In genomic region chr5:103224894-103225246, GRCh38 we compare ENCODE assay signal across 18 cellular contexts. TPM values are rescaled to one million over a fixed set of nuclear protein-coding genes. Genes with fewer than 3 reads are reported as not detected.
DNase-seq lines count a peak whose midpoint lies in the region; ATAC-seq and TF ChIP-seq lines count a peak whose summit lies in the region.
"Had no signal": no experiment of that assay in that cellular context is flagged by ENCODE, and none has a peak within 500 bp of the region (broad histone marks: within the 10 kb centered on the region; RNA-seq: fewer than 3 reads in every experiment).

No MANE protein-coding gene starts in this region.

- H3K4me2 ChIP-seq in H9 (ENCODE audit: insufficient read depth, insufficient read length, low read length): peak overlapping the region; percentile 14

- no peak overlapping the region for H2AK5ac ChIP-seq in H9 (ENCODE audit: insufficient read length, low read length)

- ATAC-seq in Panc1: 0 out of 2 replicates have a peak, but pooled peaks have one; percentile 11
- ATAC-seq in left lung: peak; percentile 20
- no peak for ATAC-seq in psoas muscle

- no peak overlapping the region for H2AFZ ChIP-seq in H9 (ENCODE audit: low read length)

- CTCF ChIA-PET in Panc1 (lab: Charles Lee): interaction anchor here (0.5 to 1.1 kb wide), 6 partner anchors 11 to 543 kb away, joined by 3 to 6 read pairs (median 3); no protein-coding TSS in a partner anchor

- H3K14ac ChIP-seq in H9 (ENCODE audit: insufficient read depth, low read length): no peak overlapping the region

- no peak overlapping the region for H2BK12ac ChIP-seq in H9 (ENCODE audit: insufficient read length, low read depth, low read length)

- H3K79me1 ChIP-seq in H9 (ENCODE audit: insufficient read depth, low read depth, low read length, poor library complexity, severe bottlenecking): no peaks in the 10 kb centered on the region

- POLR2A ChIA-PET in Panc1 (lab: Charles Lee): no interaction called here

- no peak overlapping the region for H2BK15ac ChIP-seq in H9 (ENCODE audit: low read depth, low read length)

- H3K9me3 ChIP-seq in H9 (ENCODE audit: control insufficient read depth, low read depth, low read length) (no peaks in the 10 kb centered on the region), Panc1 (ENCODE audit: control insufficient read depth, insufficient read depth, low read depth, low read length) (no peaks in the 10 kb centered on the region), left lung (no peaks in the 10 kb centered on the region), psoas muscle (no peaks in the 10 kb centered on the region)
- H3K9me3 ChIP-seq: esophagus muscularis mucosa had no signal

- H3K23ac ChIP-seq in H9 (ENCODE audit: insufficient read length, low read depth, low read length): no peak overlapping the region

- H3K18ac ChIP-seq in H9 (ENCODE audit: insufficient read length, low read depth, low read length): no peak overlapping the region

- H3K27me3 ChIP-seq in H9 (ENCODE audit: insufficient read depth, low read length) (no peaks in the 10 kb centered on the region), Panc1 (ENCODE audit: control insufficient read depth, insufficient read depth, low read length) (no peaks in the 10 kb centered on the region), left lung (no peaks in the 10 kb centered on the region), psoas muscle (ENCODE audit: insufficient read depth in 3 of 3, low read length in 2 of 3) (no peaks in the 10 kb centered on the region)
- H3K27me3 ChIP-seq: esophagus muscularis mucosa had no signal

- H3K27ac Mint-ChIP-seq in CD14-positive monocyte (no peak overlapping the region), H9 (no peak overlapping the region)
- H3K27ac Mint-ChIP-seq: activated naive CD4-positive, alpha-beta T cell treated with anti-CD3 and anti-CD28 coated beads, Interleukin-2, amount 10 ng/mL, durations not matched to agents 7 days and 5 days; CD8-positive, alpha-beta memory T cell; mesothelial cell of epicardium; nephron had no signal

- intact Hi-C loops in CD14-positive monocyte (cut with micrococcal nuclease): no loop called here
- intact Hi-C loops in Panc1 (cut with micrococcal nuclease; ENCODE audit: unreplicated experiment): loop anchor here (5.0 kb wide), 1 partner anchor 643 kb away; no protein-coding TSS in a partner anchor
- intact Hi-C loops in left lung (cut with DNase I): no loop called here
- intact Hi-C loops in psoas muscle (cut with DNase I): no loop called here

- H3K4me1 Mint-ChIP-seq in CD14-positive monocyte (peaks cover 11% of the 10 kb centered on the region), H9 (peaks cover 4 to 8% of the 10 kb centered on the region in 2 experiments; a peak in 2 of 4 replicates)
- H3K4me1 Mint-ChIP-seq: mesothelial cell of epicardium, nephron had no signal

- in situ Hi-C loops in Panc1 (cut with HindIII; ENCODE audit: low pct_unique_long_range_greater_than_20kb, low sequenced_read_pairs): no loop called here

- no peak overlapping the region for H3K9ac ChIP-seq in H9 (ENCODE audit: extremely low read depth, insufficient read length, low read length)

- H3K4me1 ChIP-seq in H9 (ENCODE audit: insufficient read depth, low read length) (no peaks in the 10 kb centered on the region), Panc1 (ENCODE audit: control insufficient read depth, insufficient read depth, low read length) (no peaks in the 10 kb centered on the region), left lung (no peaks in the 10 kb centered on the region), psoas muscle (no peaks in the 10 kb centered on the region)

- WGBS in H9 (ENCODE audit: extremely low coverage, insufficient read length, low lambda C conversion rate): no CpG with 5 or more reads among the region's 5 CpGs
- 87 to 88% (median 88%) methylated on average over 5 of the region's 5 CpGs for WGBS in psoas muscle, 3 donors

- no peak overlapping the region for H4K5ac ChIP-seq in H9 (ENCODE audit: insufficient read length, low read depth, low read length)

- H3K36me3 ChIP-seq in Panc1 (ENCODE audit: control insufficient read depth, insufficient read depth, low read length) (no peaks in the 10 kb centered on the region), left lung (no peaks in the 10 kb centered on the region), psoas muscle (ENCODE audit: insufficient read depth in 1 of 2, low read depth in 1 of 2) (no peaks in the 10 kb centered on the region)
- H3K36me3 ChIP-seq: esophagus muscularis mucosa had no signal

- no peak overlapping the region for H4K91ac ChIP-seq in H9 (ENCODE audit: insufficient read length, low read depth, low read length)

- H2BK20ac ChIP-seq in H9 (ENCODE audit: low read depth, low read length, poor library complexity, severe bottlenecking): no peak overlapping the region

- H3T11ph ChIP-seq in H9 (ENCODE audit: low read length): no peak overlapping the region

- H3K27ac ChIP-seq in H9 (ENCODE audit: insufficient read length, low read depth, low read length) (no peak overlapping the region), Panc1 (ENCODE audit: low read length) (no peak overlapping the region), left lung (no peak overlapping the region), psoas muscle (no peak overlapping the region)
- H3K27ac ChIP-seq: esophagus muscularis mucosa, skin epidermis had no signal

- no TSS peak for BruUV-seq in Panc1 (replicated peaks; lab: Mats Ljungman, UMichigan)

- H3K9me3 Mint-ChIP-seq in CD14-positive monocyte (peaks cover 0 to 3% (median 0%) of the 10 kb centered on the region in 7 donors), H9 (peaks cover under 1% of the 10 kb centered on the region in 2 experiments; a peak in 1 of 5 replicates)
- H3K9me3 Mint-ChIP-seq: activated T-cell treated with anti-CD3 and anti-CD28 coated beads, Interleukin-2, amount 50 U/mL, for 4 hours; CD8-positive, alpha-beta memory T cell had no signal

- H3K4ac ChIP-seq in H9 (ENCODE audit: low read depth, low read length): no peak overlapping the region

- no peak overlapping the region for H4K8ac ChIP-seq in H9 (replicated peaks; ENCODE audit: insufficient read length, low read depth, low read length)

- peak; percentile 38 for TF ChIP-seq CTCF in CD14-positive monocyte (IDR thresholded peaks at IDR 0.05)
- TF ChIP-seq CTCF in H9 (conservative IDR thresholded peaks at IDR 0.05): no peak
- peak; percentile 56 for TF ChIP-seq CTCF in Panc1 (IDR thresholded peaks at IDR 0.05)
- TF ChIP-seq CTCF in left lung (IDR thresholded peaks at IDR 0.05): no peak
- no peak for TF ChIP-seq CTCF in psoas muscle (IDR thresholded peaks at IDR 0.05)

- no peak overlapping the region for H3K56ac ChIP-seq in H9 (ENCODE audit: insufficient read length, low read depth, low read length)

- no peak overlapping the region for H2BK120ac ChIP-seq in H9 (ENCODE audit: low read depth, low read length, poor library complexity, severe bottlenecking)

- no peaks in the 10 kb centered on the region for H3K36me3 Mint-ChIP-seq in CD14-positive monocyte
- no peaks in the 10 kb centered on the region for H3K36me3 Mint-ChIP-seq in H9 (ENCODE audit: insufficient read depth in 1 of 3, low read depth in 3 of 3)
- H3K36me3 Mint-ChIP-seq: activated naive CD4-positive, alpha-beta T cell treated with anti-CD3 and anti-CD28 coated beads, Interleukin-2, amount 10 ng/mL, durations not matched to agents 7 days and 5 days had no signal

- H3K27me3 Mint-ChIP-seq in CD14-positive monocyte (ENCODE audit: low read depth in 3 of 3) (no peaks in the 10 kb centered on the region), H9 (ENCODE audit: low read depth) (no peaks in the 10 kb centered on the region; the same call in 1 of the 2 replicates)

- DNase-seq in CD14-positive monocyte (ENCODE audit: low spot score): no peak
- DNase-seq in H9: no peak
- no peak for DNase-seq in Panc1 (ENCODE audit: low read depth, low spot score)
- DNase-seq in left lung: no peak
- DNase-seq in NAMALWA (ENCODE audit: low spot score): no peak
- DNase-seq in psoas muscle: no peak
- no peak for DNase-seq in C1 segment of cervical spinal cord (lab: John Stamatoyannopoulos, UW)
- DNase-seq in activated CD4-positive, alpha-beta T cell treated with anti-CD3 and anti-CD28 coated beads, Interleukin-2, amount 50 U/mL, for 4 hours: no peak
- DNase-seq: activated CD8-positive, alpha-beta memory T cell treated with anti-CD3 and anti-CD28 coated beads for 24 hours; activated T-cell treated with anti-CD3 and anti-CD28 coated beads, Interleukin-2, amount 50 U/mL, for 4 hours; DMS79 treated with DMSO at 0.1 percent for 48 hours; NK-92 treated with Interleukin-12 subunit alpha and Interleukin-12 subunit beta, amount 100 ng/mL, for 24 hours had no signal

- H3K4me3 ChIP-seq in Panc1 (ENCODE audit: low read depth in 2 of 2, low read length in 2 of 2) (no peak overlapping the region), left lung (no peak overlapping the region), psoas muscle (no peak overlapping the region)
- H3K4me3 ChIP-seq: esophagus muscularis mucosa, skin epidermis had no signal

- no peaks in the 10 kb centered on the region for H3K23me2 ChIP-seq in H9 (ENCODE audit: insufficient read length, low read depth, low read length, poor library complexity, severe bottlenecking)

- H4K20me1 ChIP-seq in H9 (ENCODE audit: control insufficient read depth, insufficient read depth, insufficient read length): no peaks in the 10 kb centered on the region

- H3K79me2 ChIP-seq in H9 (ENCODE audit: insufficient read depth, low read length): no peaks in the 10 kb centered on the region

- no peak overlapping the region for H2BK5ac ChIP-seq in H9 (ENCODE audit: insufficient read length, low read length)

- H3K4me3 Mint-ChIP-seq in CD14-positive monocyte: no peak overlapping the region
- H3K4me3 Mint-ChIP-seq in H9: no peak overlapping the region
- H3K4me3 Mint-ChIP-seq: activated naive CD4-positive, alpha-beta T cell treated with anti-CD3 and anti-CD28 coated beads, Interleukin-2, amount 10 ng/mL, durations not matched to agents 7 days and 5 days; activated T-cell treated with anti-CD3 and anti-CD28 coated beads, Interleukin-2, amount 50 U/mL, for 4 hours; mesothelial cell of epicardium; nephron had no signal

RNA-seq across cellular contexts. Expression of gene MACIR, which starts 33.7 kb away (rescaled TPM):
- polyA plus RNA-seq in CD14-positive monocyte (1 to 10 TPM; 1.9 TPM), psoas muscle (10 to 100 TPM in 2 of 3 donors, 1 to 10 TPM in 1; 5.7 to 12.0 (median 10.8) TPM)
- total RNA-seq in H9 (2021) (11.0 and 11.7 TPM in 2 replicates), Panc1 (2021; ENCODE audit: unreplicated experiment) (11.0 TPM), left lung (1 to 10 TPM; 7.0 to 8.0 TPM), psoas muscle (10 to 100 TPM in 1 of 4 donors, 1 to 10 TPM in 3; 4.7 to 25.3 (median 5.0) TPM)
- polyA plus RNA-seq in Panc1 (2012; ENCODE audit: insufficient read length): 6.8 TPM

Comparison
In these comparisons a context has a peak if more than half of its experiments do, and no peak if none do; other contexts are left out.
1. CTCF ChIP-seq: peak in CD14-positive monocyte (single experiment) and Panc1 (single experiment); none in H9 (single experiment), left lung (0 of 2) and psoas muscle (single experiment).
2. ATAC-seq: peak in Panc1 (single experiment) and left lung (single experiment); none in psoas muscle (0 of 4).